1 cellular context compared by ENCODE assay signal in the genomic region with DNA sequence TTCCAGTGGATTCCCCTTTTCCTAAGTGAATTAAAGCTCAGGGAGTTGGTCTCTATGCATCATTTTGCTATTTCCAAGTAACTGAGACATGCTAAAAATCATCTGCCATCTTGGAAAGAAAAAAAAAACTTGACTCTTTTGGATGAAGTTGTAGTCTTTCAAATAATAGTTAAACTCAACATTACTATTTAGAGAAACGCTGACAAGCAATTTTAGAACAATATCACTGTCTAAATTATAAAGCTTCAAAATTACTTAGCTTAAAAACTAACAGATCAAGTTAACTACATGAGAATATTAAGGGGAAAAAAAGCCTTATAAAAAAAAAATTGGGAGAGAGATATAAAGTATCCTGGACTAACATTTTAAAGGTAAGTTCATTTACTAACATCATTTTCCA.
TF ChIP-seq lines count a peak whose summit lies in the region.

No MANE protein-coding gene starts in this region.

TF ChIP-seq in GM23338, 12 proteins besides CTCF, POLR2A, EP300 and RAD21 (continued from another document):
- TF ChIP-seq EZH2phosphoT487 (IDR thresholded peaks at IDR 0.05; ENCODE audit: unreplicated experiment): no peak
